ENCODE assay signal across 28 cellular contexts in genomic region chr10:44207160-44207559, GRCh38.
"Had no signal": no experiment of that assay in that cellular context is flagged by ENCODE, and none has a peak within 500 bp of the region (broad histone marks: within the 10 kb centered on the region; RNA-seq: fewer than 3 reads in every experiment).

No MANE protein-coding gene starts in this region.

- H3K27ac ChIP-seq: neural progenitor cell, neutrophil, pancreas, psoas muscle, right lobe of liver, sigmoid colon, suprapubic skin, testis, tibial artery, transverse colon, vagina had no signal

- H3K4me3 Mint-ChIP-seq: naive thymus-derived CD4-positive, alpha-beta T cell; natural killer cell; nephron; neural progenitor cell; stimulated activated memory B cell treated with anti-CD40 and anti-IgM and Interleukin-4, amounts not matched to agents 10 μg/mL and 1 μg/mL and 100 μg/mL, for 72 hours; stimulated activated naive CD8-positive, alpha-beta T cell treated with anti-CD3 and anti-CD28 coated beads, Interleukin-15, Interleukin-2, amounts not matched to agents 100 ng/mL and 50 ng/mL, for 24 hours; type B pancreatic cell had no signal

- DNase-seq: naive thymus-derived CD4-positive, alpha-beta T cell; natural killer cell; nucleus accumbens; pancreas; psoas muscle; right cardiac atrium; right lobe of liver; sigmoid colon; small intestine; stimulated activated CD4-positive, alpha-beta T cell treated with anti-CD3 and anti-CD28 coated beads, Interleukin-12 subunit alpha, Interleukin-12 subunit beta, amount 100 ng/mL, for 4 hours; stimulated activated CD4-positive, alpha-beta T cell treated with anti-CD3 and anti-CD28 coated beads, Interleukin-1b, Interleukin-23, amount 100 ng/mL, for 48 hours; stimulated activated CD4-positive, alpha-beta T cell treated with anti-CD3 and anti-CD28 coated beads, Interleukin-4, amount 100 ng/mL, for 1 hour; stimulated activated CD4-positive, alpha-beta T cell treated with anti-CD3 and anti-CD28 coated beads, Interleukin-4, amount 100 ng/mL, for 4 hours; stimulated activated CD8-positive, alpha-beta memory T cell treated with anti-CD3 and anti-CD28 coated beads, Interleukin-4, amount 100 ng/mL, for 48 hours; stimulated activated naive CD4-positive, alpha-beta T cell; substantia nigra; testis; tibial artery; transverse colon had no signal

- H3K27me3 ChIP-seq: neural progenitor cell, neutrophil, pancreas, right lobe of liver, sigmoid colon, suprapubic skin, testis, tibial artery, transverse colon, vagina had no signal

- ATAC-seq: naive thymus-derived CD4-positive, alpha-beta T cell; natural killer cell; pancreas; psoas muscle; right cardiac atrium; right lobe of liver; stimulated activated memory B cell treated with anti-CD40 and anti-IgM and Interleukin-4, amounts not matched to agents 10 μg/mL and 1 μg/mL and 100 μg/mL, for 72 hours had no signal

- H3K9me3 ChIP-seq: neutrophil, pancreas, psoas muscle, right lobe of liver, sigmoid colon, suprapubic skin, testis, tibial artery, transverse colon, vagina had no signal

- H3K27ac Mint-ChIP-seq: naive thymus-derived CD4-positive, alpha-beta T cell; natural killer cell; nephron; neural progenitor cell; progenitor cell of endocrine pancreas; stimulated activated memory B cell treated with anti-CD40 and anti-IgM and Interleukin-4, amounts not matched to agents 10 μg/mL and 1 μg/mL and 100 μg/mL, for 72 hours; stimulated activated naive CD8-positive, alpha-beta T cell treated with anti-CD3 and anti-CD28 coated beads, Interleukin-15, Interleukin-2, amounts not matched to agents 100 ng/mL and 50 ng/mL, for 24 hours; type B pancreatic cell had no signal

- H3K27me3 Mint-ChIP-seq: stimulated activated memory B cell treated with anti-CD40 and anti-IgM and Interleukin-4, amounts not matched to agents 10 μg/mL and 1 μg/mL and 100 μg/mL, for 72 hours; type B pancreatic cell had no signal

- H3K4me1 Mint-ChIP-seq: naive thymus-derived CD4-positive, alpha-beta T cell; natural killer cell; stimulated activated memory B cell treated with anti-CD40 and anti-IgM and Interleukin-4, amounts not matched to agents 10 μg/mL and 1 μg/mL and 100 μg/mL, for 72 hours had no signal

- H3K4me3 ChIP-seq: neural progenitor cell, pancreas, psoas muscle, right lobe of liver, sigmoid colon, suprapubic skin, tibial artery, transverse colon, vagina had no signal

- H3K4me1 ChIP-seq: pancreas, psoas muscle, right lobe of liver, sigmoid colon, suprapubic skin, transverse colon, vagina had no signal

- H3K9me3 Mint-ChIP-seq: natural killer cell; stimulated activated memory B cell treated with anti-CD40 and anti-IgM and Interleukin-4, amounts not matched to agents 10 μg/mL and 1 μg/mL and 100 μg/mL, for 72 hours; stimulated activated naive CD8-positive, alpha-beta T cell treated with anti-CD3 and anti-CD28 coated beads, Interleukin-15, Interleukin-2, amounts not matched to agents 100 ng/mL and 50 ng/mL, for 24 hours; type B pancreatic cell had no signal

- H3K36me3 ChIP-seq: neural progenitor cell, neutrophil, pancreas, right lobe of liver, sigmoid colon, suprapubic skin, tibial artery, transverse colon, vagina had no signal
